In genomic region chr7:27185013-27185707, GRCh38 we compare ENCODE assay signal across 7 cellular contexts. TPM values are rescaled to one million over a fixed set of nuclear protein-coding genes. Genes with fewer than 3 reads are reported as not detected.
A peak's percentile ranks its signal among the peaks of the same experiment; 100 is the strongest.
DNase-seq lines count a peak whose midpoint lies in the region; ATAC-seq, FAIRE-seq and TF ChIP-seq lines count a peak whose summit lies in the region.

TSS of gene HOXA11 (minus strand) at chr7:27185232. CDS start at chr7:27185144, 88 bp downstream.

- H3K27ac ChIP-seq in breast epithelium: no peak within 1 kb of the TSS

- peaks cover 33 to 63% (median 50%) of the 10 kb centered on the region in 4 donors for H3K4me1 Mint-ChIP-seq in naive thymus-derived CD8-positive, alpha-beta T cell

- H3K4me1 ChIP-seq in breast epithelium: peaks cover 0 to 15% of the 10 kb centered on the region in 2 donors

- H3K9me3 ChIP-seq in breast epithelium: no peaks in the 10 kb centered on the region

- peak within 1 kb of the TSS; percentile 39 to 69 (median 55) for H3K4me3 ChIP-seq in breast epithelium

- intact Hi-C loops in breast epithelium (cut with DNase I; ENCODE audit: low total_unique reads): no loop called here

- H3K9me3 Mint-ChIP-seq in naive thymus-derived CD8-positive, alpha-beta T cell: peaks cover 0 to 2% (median 0%) of the 10 kb centered on the region in 9 donors

- DNase-seq in MV-4-11 (lab: John Stamatoyannopoulos, UW) (peak; percentile 62), breast epithelium (ENCODE audit: low spot score in 2 of 2) (peak in 1 of 2 donors; percentile 43), SHP77 treated with DMSO at 0.1 percent for 48 hours (lab: John Stamatoyannopoulos, UW) (no peak)
- peak in 1 of 10 donors; percentile 35 for DNase-seq in naive thymus-derived CD8-positive, alpha-beta T cell

- TF ChIP-seq CTCF in breast epithelium (IDR thresholded peaks at IDR 0.05): no peak

- H3K27ac Mint-ChIP-seq in naive thymus-derived CD8-positive, alpha-beta T cell: peak within 1 kb of the TSS in 7 of 10 donors; percentile 17 to 91 (median 44)

- no peaks in the 10 kb centered on the region for H3K36me3 ChIP-seq in breast epithelium

- peaks cover 22 to 98% of the 10 kb centered on the region in 2 donors for H3K27me3 ChIP-seq in breast epithelium

- peak; percentile 89 for FAIRE-seq in G401.6 (lab: Jason Lieb, UNC)

- peaks cover 0 to 9% (median 0%) of the 10 kb centered on the region in 3 donors for H3K36me3 Mint-ChIP-seq in naive thymus-derived CD8-positive, alpha-beta T cell

- POLR2A ChIA-PET in naive thymus-derived CD8-positive, alpha-beta T cell (lab: Charles Lee): interaction anchor here (0.6 to 3.5 kb wide), 8 partner anchors 11 to 643 kb away, joined by 3 to 18 read pairs (median 4); partner anchors contain the start of gene HOXA10

- peak within 1 kb of the TSS; percentile 67 to 85 (median 81) for H3K4me3 Mint-ChIP-seq in naive thymus-derived CD8-positive, alpha-beta T cell

- peaks cover 50 to 96% (median 72%) of the 10 kb centered on the region in 5 donors for H3K27me3 Mint-ChIP-seq in naive thymus-derived CD8-positive, alpha-beta T cell

- no peak for TF ChIP-seq POLR2A in breast epithelium (IDR thresholded peaks at IDR 0.05)

- peak; percentile 19 to 46 for ATAC-seq in naive thymus-derived CD8-positive, alpha-beta T cell
- ATAC-seq in GM18520 (IDR thresholded peaks at IDR 0.05; ENCODE audit: unreplicated experiment): no peak
- no peak for ATAC-seq in HG03469 (IDR thresholded peaks at IDR 0.05; ENCODE audit: unreplicated experiment)

RNA-seq across cellular contexts. Expression of gene HOXA11, which starts in this region (rescaled TPM):
- total RNA-seq in breast epithelium: 1 to 10 TPM in 1 of 3 donors, not detected in 2; 1.9 TPM
- not detected for total RNA-seq in naive thymus-derived CD8-positive, alpha-beta T cell
- polyA plus RNA-seq in naive thymus-derived CD8-positive, alpha-beta T cell: not detected

Comparison
In these comparisons a context has a peak if more than half of its experiments do, and no peak if none do; other contexts are left out.
1. Peak in ATAC-seq in naive thymus-derived CD8-positive, alpha-beta T cell; RNA of the gene not detected or under 1 TPM.